ENCODE assay signal across 9 cellular contexts in the genomic region with DNA sequence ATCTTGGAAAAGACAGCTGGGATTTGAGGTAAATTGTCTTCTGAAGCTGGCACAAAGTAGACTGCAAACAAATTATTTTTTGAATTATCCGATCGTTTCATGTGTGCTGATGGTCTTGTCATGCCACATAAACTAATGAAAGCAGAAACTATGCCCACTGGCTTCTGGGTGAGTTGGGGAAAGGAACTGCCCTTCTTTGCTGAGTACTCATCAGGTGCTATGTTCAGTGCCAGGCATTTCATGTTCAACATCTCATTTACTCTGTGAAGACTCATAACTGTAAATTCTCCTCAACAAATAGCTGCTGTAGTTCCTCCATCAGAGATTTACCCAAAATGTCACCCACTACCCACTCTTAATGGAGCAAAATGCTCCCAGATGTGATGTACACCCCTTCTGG. TPM values are rescaled to one million over a fixed set of nuclear protein-coding genes. Genes with fewer than 3 reads are reported as not detected.
DNase-seq lines count a peak whose midpoint lies in the region; ATAC-seq and TF ChIP-seq lines count a peak whose summit lies in the region.
"Had no signal": no experiment of that assay in that cellular context is flagged by ENCODE, and none has a peak within 500 bp of the region (broad histone marks: within the 10 kb centered on the region; RNA-seq: fewer than 3 reads in every experiment).

No MANE protein-coding gene starts in this region.

- H3K4me3 Mint-ChIP-seq in CD14-positive monocyte (peak overlapping the region; percentile 16 to 92), nephron progenitor cell (peak overlapping the region; percentile 92)
- peak overlapping the region; percentile 94 for H3K4me3 Mint-ChIP-seq in dendritic cell treated with granulocyte-macrophage colony-stimulating factor and Interleukin-4, amounts not matched to agents 40 ng/mL and 50 ng/mL, for 4 days

- no peak for TF ChIP-seq POLR2A in NB4 (IDR thresholded peaks at IDR 0.05; ENCODE audit: extremely low read depth, insufficient read length)

- H3K9me3 Mint-ChIP-seq in CD14-positive monocyte, result no peaks in the 10 kb centered on the region
- no peaks in the 10 kb centered on the region for H3K9me3 Mint-ChIP-seq in dendritic cell treated with granulocyte-macrophage colony-stimulating factor and Interleukin-4, amounts not matched to agents 40 ng/mL and 50 ng/mL, for 4 days
- no peaks in the 10 kb centered on the region for H3K9me3 Mint-ChIP-seq in nephron progenitor cell

- intact Hi-C loops in CD14-positive monocyte (cut with micrococcal nuclease), result loop anchor here in 1 of 2 donors (2.0 kb wide), 1 partner anchor 35 kb away; no protein-coding TSS in a partner anchor
- intact Hi-C loops in dendritic cell treated with granulocyte-macrophage colony-stimulating factor and Interleukin-4, amounts not matched to agents 40 ng/mL and 50 ng/mL, for 4 days (cut with micrococcal nuclease), result no loop called here

- peaks cover 0 to 5% (median 2%) of the 10 kb centered on the region in 3 donors for H3K27me3 Mint-ChIP-seq in CD14-positive monocyte (ENCODE audit: low read depth in 3 of 3)
- H3K27me3 Mint-ChIP-seq in dendritic cell treated with granulocyte-macrophage colony-stimulating factor and Interleukin-4, amounts not matched to agents 40 ng/mL and 50 ng/mL, for 4 days, result no peaks in the 10 kb centered on the region
- peaks cover 4% of the 10 kb centered on the region for H3K27me3 Mint-ChIP-seq in nephron progenitor cell (ENCODE audit: low read depth, poor library complexity)

- ATAC-seq in foreskin keratinocyte, result no peak

- H3K27ac Mint-ChIP-seq in CD14-positive monocyte (peak overlapping the region in 4 of 7 donors; percentile 34 to 63 (median 55)), nephron progenitor cell (peak overlapping the region; percentile 83)
- peak overlapping the region; percentile 90 for H3K27ac Mint-ChIP-seq in dendritic cell treated with granulocyte-macrophage colony-stimulating factor and Interleukin-4, amounts not matched to agents 40 ng/mL and 50 ng/mL, for 4 days

- no peaks in the 10 kb centered on the region for H3K27me3 ChIP-seq in foreskin keratinocyte

- H3K4me3 ChIP-seq in NB4 (ENCODE audit: low read depth, low read length), result peak overlapping the region; percentile 67

- no peak overlapping the region for H3K27ac ChIP-seq in foreskin keratinocyte

- no peak for DNase-seq in CD14-positive monocyte (ENCODE audit: low spot score)
- DNase-seq in NB4 (ENCODE audit: low read depth), result no peak
- no peak for DNase-seq in nephron progenitor cell
- DNase-seq in occipital lobe (lab: John Stamatoyannopoulos, UW), result no peak
- no peak for DNase-seq in cerebellum (ENCODE audit: low spot score)
- DNase-seq in foreskin keratinocyte, result no peak
- no peak for DNase-seq in HuH-7.5 (ENCODE audit: low spot score)
- DNase-seq: NCI-H526 had no signal

- H3K4me1 Mint-ChIP-seq in CD14-positive monocyte (peaks cover 42% of the 10 kb centered on the region), nephron progenitor cell (peaks cover 47% of the 10 kb centered on the region)
- peaks cover 54% of the 10 kb centered on the region for H3K4me1 Mint-ChIP-seq in dendritic cell treated with granulocyte-macrophage colony-stimulating factor and Interleukin-4, amounts not matched to agents 40 ng/mL and 50 ng/mL, for 4 days (ENCODE audit: low read depth)

- peaks cover 11% of the 10 kb centered on the region for H3K4me1 ChIP-seq in foreskin keratinocyte

- TF ChIP-seq CTCF in CD14-positive monocyte (IDR thresholded peaks at IDR 0.05) (no peak), NB4 (IDR thresholded peaks at IDR 0.05; ENCODE audit: low read depth, low read length) (no peak), nephron progenitor cell (IDR thresholded peaks at IDR 0.05) (no peak), foreskin keratinocyte (conservative IDR thresholded peaks at IDR 0.05) (no peak)

- H3K36me3 Mint-ChIP-seq in CD14-positive monocyte (peaks cover 2 to 4% of the 10 kb centered on the region in 2 donors), nephron progenitor cell (ENCODE audit: low read depth) (peaks cover 27% of the 10 kb centered on the region)
- H3K36me3 Mint-ChIP-seq in dendritic cell treated with granulocyte-macrophage colony-stimulating factor and Interleukin-4, amounts not matched to agents 40 ng/mL and 50 ng/mL, for 4 days (ENCODE audit: low read depth), result peaks cover 15% of the 10 kb centered on the region

RNA-seq across cellular contexts. Expression of gene TRIT1, which starts 1.2 kb away (rescaled TPM):
- 10 to 100 TPM; 14.5 to 15.8 TPM for polyA plus RNA-seq in CD14-positive monocyte
- 42.7 TPM for total RNA-seq in occipital lobe
- 40.3 TPM for total RNA-seq in cerebellum
- total RNA-seq in foreskin keratinocyte, result 23.9 and 25.8 TPM in 2 replicates
- 15.9 and 17.0 TPM in 2 replicates for polyA plus RNA-seq in foreskin keratinocyte

RNA-seq across cellular contexts. Expression of gene MYCL, which starts 19.6 kb away (rescaled TPM):
- 10 to 100 TPM; 74.7 to 84.0 TPM for polyA plus RNA-seq in CD14-positive monocyte
- total RNA-seq in occipital lobe, result 12.5 TPM
- total RNA-seq in cerebellum, result 11.4 TPM
- 5.6 and 6.1 TPM in 2 replicates for total RNA-seq in foreskin keratinocyte
- polyA plus RNA-seq in foreskin keratinocyte, result 3.3 TPM in 2 replicates
